ENCODE assay signal across 12 cellular contexts in the genomic region with DNA sequence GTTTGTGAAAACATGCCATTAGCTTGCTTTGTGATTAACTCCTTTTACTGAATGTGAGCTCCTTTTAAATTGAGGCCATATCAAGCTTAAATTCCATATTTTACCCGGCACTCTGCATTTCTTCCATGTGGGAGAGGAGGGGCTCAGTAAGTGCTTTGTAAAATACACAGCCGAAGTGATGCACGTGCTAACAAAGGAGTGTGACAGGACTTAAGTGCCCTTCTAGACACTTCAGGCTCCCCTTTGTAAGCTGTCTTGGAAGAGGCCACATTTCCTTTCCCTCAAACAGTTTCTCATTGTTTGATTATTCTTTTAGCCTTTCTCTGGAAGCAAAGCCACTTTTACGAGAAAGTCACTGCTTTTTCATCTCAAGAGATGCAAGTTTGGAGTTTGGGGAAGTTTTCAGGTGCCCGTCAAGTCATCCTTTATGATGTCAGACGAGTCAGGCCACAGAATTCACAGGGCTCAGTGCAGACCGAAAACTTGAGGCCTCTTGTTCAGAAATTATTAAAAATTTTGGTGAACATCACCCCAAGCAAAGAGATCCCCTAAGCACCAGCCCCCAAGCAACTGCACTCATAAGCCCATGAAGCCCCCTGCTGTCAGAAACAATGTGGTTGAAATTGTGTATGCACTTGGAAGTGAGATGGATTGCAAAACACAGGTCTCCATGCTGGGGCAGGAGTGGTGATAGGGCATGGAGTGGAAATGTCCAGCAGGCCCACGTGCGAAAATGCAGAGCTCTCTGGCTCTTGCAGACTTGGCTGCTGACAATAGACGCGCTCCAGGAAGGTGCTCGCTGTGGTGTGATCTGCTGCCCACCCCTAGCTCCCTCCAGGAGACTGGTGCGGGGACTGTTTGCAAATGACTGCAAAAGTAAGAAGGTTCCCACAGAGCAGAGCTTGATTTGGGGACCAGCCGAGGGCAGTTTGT. TPM values are rescaled to one million over a fixed set of nuclear protein-coding genes. Genes with fewer than 3 reads are reported as not detected.
A peak's percentile ranks its signal among the peaks of the same experiment; 100 is the strongest.
DNase-seq lines count a peak whose midpoint lies in the region; ATAC-seq and TF ChIP-seq lines count a peak whose summit lies in the region.
"Had no signal": no experiment of that assay in that cellular context is flagged by ENCODE, and none has a peak within 500 bp of the region (broad histone marks: within the 10 kb centered on the region; RNA-seq: fewer than 3 reads in every experiment).

No MANE protein-coding gene starts in this region.

- no peak overlapping the region for H2AFZ ChIP-seq in SU-DHL-6 (ENCODE audit: low read depth, low read length, severe bottlenecking)

- H3K9ac ChIP-seq in SU-DHL-6 (ENCODE audit: low read length) (peak overlapping the region; percentile 62), endodermal cell (ENCODE audit: extremely low read depth, low read length, poor library complexity, severe bottlenecking) (no peak overlapping the region)

- H3K4me3 Mint-ChIP-seq in activated T-cell treated with anti-CD3 and anti-CD28 coated beads, Interleukin-2, amount 50 U/mL, for 4 hours, result peak overlapping the region; percentile 97
- no peak overlapping the region for H3K4me3 Mint-ChIP-seq in endodermal cell

- peak in 1 of 2 donors; percentile 6 for ATAC-seq in activated T-cell treated with anti-CD3 and anti-CD28 coated beads, Interleukin-2, amount 50 U/mL, for 4 hours
- no peak for ATAC-seq in GM18861 (IDR thresholded peaks at IDR 0.05; ENCODE audit: unreplicated experiment)

- H3K4me3 ChIP-seq in SU-DHL-6 (ENCODE audit: insufficient read depth, low read length, poor library complexity, severe bottlenecking), result peak overlapping the region; percentile 28
- no peak overlapping the region for H3K4me3 ChIP-seq in endodermal cell (ENCODE audit: low read length)
- H3K4me3 ChIP-seq in thymus (ENCODE audit: low read length), result peak overlapping the region; percentile 38
- H3K4me3 ChIP-seq: right lobe of liver had no signal

- peaks cover 61% of the 10 kb centered on the region for H3F3A ChIP-seq in SU-DHL-6 (ENCODE audit: insufficient read depth)

- WGBS in endodermal cell (ENCODE audit: insufficient coverage in 1 of 2, insufficient read length in 1 of 2), 2 experiments, result 61 to 73% methylated on average over 12 to 14 of the region's 14 CpGs
- WGBS in thymus, result 42% methylated on average over 14 of the region's 14 CpGs

- H3K36me3 ChIP-seq in SU-DHL-6 (ENCODE audit: low read length) (peaks cover 23% of the 10 kb centered on the region), endodermal cell (ENCODE audit: control insufficient read depth, insufficient read depth, low read length) (no peaks in the 10 kb centered on the region), thymus (ENCODE audit: control insufficient read depth, insufficient read depth) (peaks cover 20% of the 10 kb centered on the region)
- H3K36me3 ChIP-seq: right lobe of liver had no signal

- peak; percentile 20 for DNase-seq in activated T-cell treated with anti-CD3 and anti-CD28 coated beads, Interleukin-2, amount 50 U/mL, for 4 hours
- DNase-seq in activated T-cell treated with anti-CD3 and anti-CD28 coated beads for 4 hours, result no peak
- DNase-seq in endodermal cell, result peak; percentile 53
- DNase-seq in substantia nigra (lab: John Stamatoyannopoulos, UW), result no peak
- DNase-seq in pons (ENCODE audit: low spot score), result no peak
- DNase-seq: cortex of kidney, NCI-H446, right lobe of liver, SW 1271 had no signal

- TF ChIP-seq CTCF in SU-DHL-6 (IDR thresholded peaks at IDR 0.05; ENCODE audit: insufficient read depth, low read length, poor library complexity, severe bottlenecking), result peak; percentile 19
- no peak for TF ChIP-seq CTCF in endodermal cell (conservative IDR thresholded peaks at IDR 0.05)

- H3K9me3 ChIP-seq in SU-DHL-6 (ENCODE audit: insufficient read depth, low read length) (no peaks in the 10 kb centered on the region), endodermal cell (ENCODE audit: control insufficient read depth, low read length) (no peaks in the 10 kb centered on the region), thymus (ENCODE audit: control insufficient read depth) (no peaks in the 10 kb centered on the region)
- H3K9me3 ChIP-seq: right lobe of liver had no signal

- peak overlapping the region; percentile 91 for H3K4me2 ChIP-seq in SU-DHL-6 (ENCODE audit: low read depth, low read length, poor library complexity, severe bottlenecking)

- H3K79me2 ChIP-seq in SU-DHL-6 (ENCODE audit: insufficient read depth, low read length), result peaks cover 98% of the 10 kb centered on the region

- H3K4me1 ChIP-seq in endodermal cell (ENCODE audit: control insufficient read depth, insufficient read depth, low read length), result peaks cover 5% of the 10 kb centered on the region
- H3K4me1 ChIP-seq in thymus (ENCODE audit: control insufficient read depth, insufficient read depth, low read length), result peaks cover 50% of the 10 kb centered on the region
- H3K4me1 ChIP-seq: right lobe of liver had no signal

- peaks cover 96% of the 10 kb centered on the region for H3K4me1 Mint-ChIP-seq in activated T-cell treated with anti-CD3 and anti-CD28 coated beads, Interleukin-2, amount 50 U/mL, for 4 hours (ENCODE audit: low read depth)
- peaks cover 19% of the 10 kb centered on the region for H3K4me1 Mint-ChIP-seq in endodermal cell

- peaks cover 26% of the 10 kb centered on the region for H3K36me3 Mint-ChIP-seq in activated T-cell treated with anti-CD3 and anti-CD28 coated beads, Interleukin-2, amount 50 U/mL, for 4 hours (ENCODE audit: insufficient read depth)
- no peaks in the 10 kb centered on the region for H3K36me3 Mint-ChIP-seq in endodermal cell (ENCODE audit: low read depth)

- no peaks in the 10 kb centered on the region for H3K27me3 Mint-ChIP-seq in activated T-cell treated with anti-CD3 and anti-CD28 coated beads, Interleukin-2, amount 50 U/mL, for 4 hours (ENCODE audit: low read depth)
- H3K27me3 Mint-ChIP-seq in endodermal cell (ENCODE audit: insufficient read depth), result no peaks in the 10 kb centered on the region

- no peaks in the 10 kb centered on the region for H3K27me3 ChIP-seq in SU-DHL-6 (ENCODE audit: low read length)
- H3K27me3 ChIP-seq in endodermal cell (ENCODE audit: control insufficient read depth, insufficient read depth, low read length, poor library complexity, severe bottlenecking), result no peaks in the 10 kb centered on the region
- no peaks in the 10 kb centered on the region for H3K27me3 ChIP-seq in thymus (ENCODE audit: control insufficient read depth, insufficient read depth)
- H3K27me3 ChIP-seq: right lobe of liver had no signal

- H3K9me2 ChIP-seq in SU-DHL-6 (replicated peaks; ENCODE audit: insufficient read depth, low read length), result no peaks in the 10 kb centered on the region

- no peaks in the 10 kb centered on the region for H3K9me3 Mint-ChIP-seq in activated T-cell treated with anti-CD3 and anti-CD28 coated beads, Interleukin-2, amount 50 U/mL, for 4 hours
- no peaks in the 10 kb centered on the region for H3K9me3 Mint-ChIP-seq in endodermal cell

- no peak overlapping the region for H3K27ac Mint-ChIP-seq in endodermal cell

- H3K27ac ChIP-seq in SU-DHL-6 (ENCODE audit: low read depth, low read length) (peak overlapping the region; percentile 72), endodermal cell (ENCODE audit: low read depth, low read length) (peak overlapping the region; percentile 5), thymus (ENCODE audit: low read depth) (peak overlapping the region; percentile 94), substantia nigra (ENCODE audit: low read depth, low read length, poor library complexity, severe bottlenecking) (no peak overlapping the region)
- H3K27ac ChIP-seq: right lobe of liver had no signal

- no peaks in the 10 kb centered on the region for H4K20me1 ChIP-seq in SU-DHL-6 (ENCODE audit: low read depth, low read length)

RNA-seq across cellular contexts. Expression of a gene that starts 11.5 kb away (rescaled TPM):
- 100 to 1,000 TPM; 168 to 229 (median 228) TPM for total RNA-seq in activated T-cell treated with anti-CD3 and anti-CD28 coated beads, Interleukin-2, amount 50 U/mL, for 4 hours
- total RNA-seq in endodermal cell, result under 1 TPM; 0.44 to 0.55 TPM
- polyA plus RNA-seq in endodermal cell (2013, experiment 1 of 2), result 3.3 TPM
- 3.6 TPM for polyA plus RNA-seq in endodermal cell (2013, experiment 2 of 2)
- polyA plus RNA-seq in thymus, result 99.0 TPM

Comparison
In these comparisons a context has a peak if more than half of its experiments do, and no peak if none do; other contexts are left out.
1. DNase-seq: peak in activated T-cell treated with anti-CD3 and anti-CD28 coated beads, Interleukin-2, amount 50 U/mL, for 4 hours (single experiment) and endodermal cell (single experiment); none in activated T-cell treated with anti-CD3 and anti-CD28 coated beads for 4 hours (single experiment), substantia nigra (0 of 49) and pons (single experiment).
2. RNA of a gene that starts 11.5 kb away (total RNA-seq): 168 to 229 TPM in activated T-cell treated with anti-CD3 and anti-CD28 coated beads, Interleukin-2, amount 50 U/mL, for 4 hours; 0.44 to 0.55 TPM in endodermal cell; every median in the first group is over 100 times any median in the second.